20 cellular contexts compared by ENCODE assay signal in the genomic region with DNA sequence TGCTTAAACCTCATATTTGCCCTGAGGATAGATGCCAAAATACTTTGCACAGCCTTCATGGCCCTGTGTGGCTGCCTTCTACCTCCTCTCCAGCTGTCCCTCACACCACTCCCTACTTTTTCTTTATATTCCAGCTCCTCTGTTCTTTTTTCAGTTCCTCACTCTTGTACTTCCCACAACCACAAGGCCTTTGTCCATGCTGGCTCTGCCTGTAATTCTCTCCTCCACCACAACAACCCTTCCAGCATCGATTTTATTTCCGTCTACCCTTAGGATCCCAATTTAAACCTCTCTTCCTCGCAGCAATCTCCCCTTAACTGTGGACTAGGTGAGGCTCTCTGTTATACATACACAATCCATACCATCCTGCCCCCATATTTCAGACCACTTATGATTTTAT.
DNase-seq lines count a peak whose midpoint lies in the region; ATAC-seq and TF ChIP-seq lines count a peak whose summit lies in the region.
"Had no signal": no experiment of that assay in that cellular context is flagged by ENCODE, and none has a peak within 500 bp of the region (broad histone marks: within the 10 kb centered on the region; RNA-seq: fewer than 3 reads in every experiment).

No MANE protein-coding gene starts in this region.

- intact Hi-C loops in thyroid gland (cut with DNase I) = no loop called here

- no peaks in the 10 kb centered on the region for H3K27me3 Mint-ChIP-seq in activated T-helper 17 cell treated with anti-CD3 and anti-CD28 coated beads, Interleukin-2, amount 50 U/mL, for 72 hours
- H3K27me3 Mint-ChIP-seq: CD4-positive, CD25-positive, alpha-beta regulatory T cell; T-cell had no signal

- TF ChIP-seq CTCF in BE2C (IDR thresholded peaks at IDR 0.05; ENCODE audit: low read depth, low read length) (peak; percentile 29), choroid plexus epithelial cell (conservative IDR thresholded peaks at IDR 0.05; ENCODE audit: low read depth, low read length) (peak; percentile 4), thyroid gland (IDR thresholded peaks at IDR 0.05) (no peak)

- no peak overlapping the region for H3K27ac Mint-ChIP-seq in activated T-helper 17 cell treated with anti-CD3 and anti-CD28 coated beads, Interleukin-2, amount 50 U/mL, for 72 hours
- H3K27ac Mint-ChIP-seq: CD4-positive, CD25-positive, alpha-beta regulatory T cell; T-cell had no signal

- H3K36me3 Mint-ChIP-seq in activated T-helper 17 cell treated with anti-CD3 and anti-CD28 coated beads, Interleukin-2, amount 50 U/mL, for 72 hours (ENCODE audit: low read depth) = no peaks in the 10 kb centered on the region
- H3K36me3 Mint-ChIP-seq: CD4-positive, CD25-positive, alpha-beta regulatory T cell; T-cell had no signal

- DNase-seq in BE2C = no peak
- peak; percentile 12 for DNase-seq in M059J (ENCODE audit: low read depth)
- no peak for DNase-seq in choroid plexus epithelial cell (ENCODE audit: low read depth)
- DNase-seq in thyroid gland = no peak
- DNase-seq: 8988T; ACHN; CD4-positive, CD25-positive, alpha-beta regulatory T cell; MG63; NCI-H1694; NCI-H2029 treated with DMSO at 0.1 percent for 48 hours; NCI-H2171; NCI-H510A; T-cell had no signal

- WGBS in thyroid gland, 2 donors = 91 to 99% methylated on average over 3 of the region's 3 CpGs

- H3K9me3 Mint-ChIP-seq in activated T-helper 17 cell treated with anti-CD3 and anti-CD28 coated beads, Interleukin-2, amount 50 U/mL, for 72 hours = peaks cover 5% of the 10 kb centered on the region
- H3K9me3 Mint-ChIP-seq: T-cell had no signal

- no peak overlapping the region for H3K4me3 Mint-ChIP-seq in activated T-helper 17 cell treated with anti-CD3 and anti-CD28 coated beads, Interleukin-2, amount 50 U/mL, for 72 hours
- H3K4me3 Mint-ChIP-seq: CD4-positive, CD25-positive, alpha-beta regulatory T cell; T-cell had no signal

- H3K27me3 ChIP-seq in BE2C (no peaks in the 10 kb centered on the region), thyroid gland (no peaks in the 10 kb centered on the region)
- H3K27me3 ChIP-seq: MG63 had no signal

- no peaks in the 10 kb centered on the region for H3K4me1 Mint-ChIP-seq in activated T-helper 17 cell treated with anti-CD3 and anti-CD28 coated beads, Interleukin-2, amount 50 U/mL, for 72 hours
- H3K4me1 Mint-ChIP-seq: CD4-positive, CD25-positive, alpha-beta regulatory T cell; T-cell had no signal

- no peak overlapping the region for H3K27ac ChIP-seq in thyroid gland

- peaks cover 20% of the 10 kb centered on the region for H3K4me1 ChIP-seq in BE2C
- no peaks in the 10 kb centered on the region for H3K4me1 ChIP-seq in thyroid gland
- H3K4me1 ChIP-seq: HAP-1 had no signal

- TF ChIP-seq POLR2A in thyroid gland (IDR thresholded peaks at IDR 0.05) = no peak

- H3K36me3 ChIP-seq in BE2C = no peaks in the 10 kb centered on the region
- no peaks in the 10 kb centered on the region for H3K36me3 ChIP-seq in thyroid gland
- H3K36me3 ChIP-seq: HAP-1, MG63 had no signal

- H3K4me3 ChIP-seq in BE2C (ENCODE audit: low read depth, low read length) = no peak overlapping the region
- no peak overlapping the region for H3K4me3 ChIP-seq in choroid plexus epithelial cell (ENCODE audit: low read depth, low read length)
- no peak overlapping the region for H3K4me3 ChIP-seq in thyroid gland (replicated peaks in 1 of 3)
- H3K4me3 ChIP-seq: HAP-1, MG63 had no signal

- H3K9me3 ChIP-seq in BE2C = no peaks in the 10 kb centered on the region
- no peaks in the 10 kb centered on the region for H3K9me3 ChIP-seq in thyroid gland
- H3K9me3 ChIP-seq: HAP-1, MG63 had no signal

- ATAC-seq in SK-N-SH treated with all-trans-retinoic acid at 6 μM for 48 hours = peak; percentile 32
- no peak for ATAC-seq in HG02588 (IDR thresholded peaks at IDR 0.05; ENCODE audit: unreplicated experiment)
- ATAC-seq in GM18519 (IDR thresholded peaks at IDR 0.05; ENCODE audit: low FRiP score, unreplicated experiment) = no peak
- ATAC-seq in activated T-helper 17 cell treated with anti-CD3 and anti-CD28 coated beads, Interleukin-2, amount 50 U/mL, for 72 hours (replicated peaks) = no peak
- ATAC-seq: HepG2, Panc1, T-cell had no signal

TF ChIP-seq in SK-N-SH treated with all-trans-retinoic acid at 6 μM for 48 hours, 23 proteins besides CTCF, POLR2A, EP300 and RAD21:
- TF ChIP-seq SNAI2 (CRISPR knock-in tag; IDR thresholded peaks at IDR 0.05) = no peak
- TF ChIP-seq ZNF70 (CRISPR knock-in tag; IDR thresholded peaks at IDR 0.05) = no peak
- TF ChIP-seq, protein P1, sequence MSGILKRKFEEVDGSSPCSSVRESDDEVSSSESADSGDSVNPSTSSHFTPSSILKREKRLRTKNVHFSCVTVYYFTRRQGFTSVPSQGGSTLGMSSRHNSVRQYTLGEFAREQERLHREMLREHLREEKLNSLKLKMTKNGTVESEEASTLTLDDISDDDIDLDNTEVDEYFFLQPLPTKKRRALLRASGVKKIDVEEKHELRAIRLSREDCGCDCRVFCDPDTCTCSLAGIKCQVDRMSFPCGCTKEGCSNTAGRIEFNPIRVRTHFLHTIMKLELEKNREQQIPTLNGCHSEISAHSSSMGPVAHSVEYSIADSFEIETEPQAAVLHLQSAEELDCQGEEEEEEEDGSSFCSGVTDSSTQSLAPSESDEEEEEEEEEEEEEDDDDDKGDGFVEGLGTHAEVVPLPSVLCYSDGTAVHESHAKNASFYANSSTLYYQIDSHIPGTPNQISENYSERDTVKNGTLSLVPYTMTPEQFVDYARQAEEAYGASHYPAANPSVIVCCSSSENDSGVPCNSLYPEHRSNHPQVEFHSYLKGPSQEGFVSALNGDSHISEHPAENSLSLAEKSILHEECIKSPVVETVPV (CRISPR knock-in tag; IDR thresholded peaks at IDR 0.05) = no peak
- no peak for TF ChIP-seq ARNTL (CRISPR knock-in tag; IDR thresholded peaks at IDR 0.05; ENCODE audit: borderline replicate concordance, low read depth)
- no peak for TF ChIP-seq TCF4 (CRISPR knock-in tag; IDR thresholded peaks at IDR 0.05; ENCODE audit: borderline replicate concordance)
- no peak for TF ChIP-seq ZFP3 (CRISPR knock-in tag; IDR thresholded peaks at IDR 0.05)
- TF ChIP-seq GLIS3 (CRISPR knock-in tag; IDR thresholded peaks at IDR 0.05) = no peak
- TF ChIP-seq POU6F1 (CRISPR knock-in tag; IDR thresholded peaks at IDR 0.05; ENCODE audit: borderline replicate concordance, low read depth) = no peak
- no peak for TF ChIP-seq RARB (CRISPR knock-in tag; IDR thresholded peaks at IDR 0.05)
- TF ChIP-seq ZNF8 (CRISPR knock-in tag; IDR thresholded peaks at IDR 0.05) = no peak
- no peak for TF ChIP-seq OSR1 (CRISPR knock-in tag; IDR thresholded peaks at IDR 0.05)
- TF ChIP-seq ISL1 (CRISPR knock-in tag; IDR thresholded peaks at IDR 0.05) = no peak
- TF ChIP-seq PATZ1 (CRISPR knock-in tag; IDR thresholded peaks at IDR 0.05; ENCODE audit: borderline replicate concordance) = no peak
- no peak for TF ChIP-seq TOX (CRISPR knock-in tag; IDR thresholded peaks at IDR 0.05; ENCODE audit: borderline replicate concordance)
- TF ChIP-seq ZC3H10 (CRISPR knock-in tag; IDR thresholded peaks at IDR 0.05) = no peak
- no peak for TF ChIP-seq ESRRG (CRISPR knock-in tag; IDR thresholded peaks at IDR 0.05)
- no peak for TF ChIP-seq CSDC2 (CRISPR knock-in tag; IDR thresholded peaks at IDR 0.05)
- no peak for TF ChIP-seq BACH2 (CRISPR knock-in tag; IDR thresholded peaks at IDR 0.05; ENCODE audit: borderline replicate concordance)
- TF ChIP-seq PPARA (CRISPR knock-in tag; IDR thresholded peaks at IDR 0.05; ENCODE audit: borderline replicate concordance) = no peak

Comparison
In these comparisons a context has a peak if more than half of its experiments do, and no peak if none do; other contexts are left out.
1. CTCF ChIP-seq: peak in BE2C (single experiment) and choroid plexus epithelial cell (single experiment); none in thyroid gland (0 of 6).